Comparison of ENCODE assay signal across 8 cellular contexts in genomic region chr14:103260629-103261124, GRCh38.
DNase-seq lines count a peak whose midpoint lies in the region; ATAC-seq and TF ChIP-seq lines count a peak whose summit lies in the region.

No MANE protein-coding gene starts in this region.

- H2BK12ac ChIP-seq in trophoblast cell (ENCODE audit: low read length), result no peak overlapping the region

- H4K8ac ChIP-seq in trophoblast cell (ENCODE audit: low read depth, low read length), result no peak overlapping the region

- H2AFZ ChIP-seq in OCI-LY7 (ENCODE audit: low read length) (0 out of 2 replicates have a peak overlapping the region, but pooled peaks have one; percentile 37), fibroblast of lung (ENCODE audit: low read length) (peak overlapping the region; percentile 96), trophoblast cell (ENCODE audit: insufficient read depth, low read length, poor library complexity) (no peak overlapping the region)

- H3K9me3 ChIP-seq in OCI-LY7 (ENCODE audit: low read length) (no peaks in the 10 kb centered on the region), fibroblast of lung (ENCODE audit: control insufficient read depth, insufficient read depth, low read depth, low read length) (no peaks in the 10 kb centered on the region), trophoblast cell (ENCODE audit: insufficient read depth, low read depth, low read length) (no peaks in the 10 kb centered on the region)

- ATAC-seq in GM18498 (IDR thresholded peaks at IDR 0.05; ENCODE audit: unreplicated experiment), result no peak

- no peak overlapping the region for H2BK120ac ChIP-seq in trophoblast cell (ENCODE audit: insufficient read depth, low read length, poor library complexity)

- POLR2A ChIA-PET in OCI-LY7 (lab: Charles Lee), result interaction anchor here (0.6 kb wide), 1 partner anchor 164 kb away, joined by 3 read pairs; no protein-coding TSS in a partner anchor

- no peak overlapping the region for H3K18ac ChIP-seq in trophoblast cell (ENCODE audit: low read length)

- no peaks in the 10 kb centered on the region for H3K79me2 ChIP-seq in OCI-LY7 (ENCODE audit: insufficient read depth, low read depth, low read length)
- no peaks in the 10 kb centered on the region for H3K79me2 ChIP-seq in fibroblast of lung (ENCODE audit: control insufficient read depth, insufficient read depth, low read length)
- H3K79me2 ChIP-seq in trophoblast cell (ENCODE audit: control insufficient read depth, insufficient read depth, low read length, poor library complexity), result no peaks in the 10 kb centered on the region

- no peak overlapping the region for H4K12ac ChIP-seq in trophoblast cell (ENCODE audit: low read depth, low read length)

- no peaks in the 10 kb centered on the region for H4K20me1 ChIP-seq in OCI-LY7 (ENCODE audit: insufficient read depth, low read length)
- no peaks in the 10 kb centered on the region for H4K20me1 ChIP-seq in fibroblast of lung (ENCODE audit: control insufficient read depth, extremely low read depth, insufficient read depth, low read length)

- no peaks in the 10 kb centered on the region for H3K79me1 ChIP-seq in trophoblast cell (ENCODE audit: low read length)

- WGBS in trophoblast cell (ENCODE audit: extremely low coverage, insufficient coverage, insufficient read length), result no CpG with 5 or more reads among the region's 9 CpGs

- H3K4me3 ChIP-seq in OCI-LY7 (ENCODE audit: low read depth, low read length, poor library complexity, severe bottlenecking), result no peak overlapping the region
- peak overlapping the region; percentile 62 to 72 (median 70) for H3K4me3 ChIP-seq in fibroblast of lung (replicated peaks in 1 of 4; ENCODE audit: control extremely low read depth in 1 of 4, insufficient read depth in 1 of 4, low read depth in 3 of 4, low read length in 4 of 4)
- H3K4me3 ChIP-seq in trophoblast cell (ENCODE audit: low read depth, low read length), result no peak overlapping the region

- no TSS peak for BruUV-seq in OCI-LY7 (replicated peaks; lab: Mats Ljungman, UMichigan)

- CTCF ChIA-PET in OCI-LY7 (lab: Charles Lee; ENCODE audit: unreplicated experiment), result no interaction called here

- H3K14ac ChIP-seq in trophoblast cell (ENCODE audit: low read length), result no peak overlapping the region

- H3K27me3 ChIP-seq in fibroblast of lung (ENCODE audit: control insufficient read depth, insufficient read depth, low read length) (no peaks in the 10 kb centered on the region), trophoblast cell (ENCODE audit: insufficient read depth, low read length) (no peaks in the 10 kb centered on the region)

- no peak overlapping the region for H3K4ac ChIP-seq in trophoblast cell (ENCODE audit: low read depth, low read length)

- intact Hi-C loops in OCI-LY7 (cut with micrococcal nuclease; ENCODE audit: unreplicated experiment), result no loop called here

- H3K36me3 ChIP-seq in OCI-LY7 (ENCODE audit: insufficient read depth, low read length), result no peaks in the 10 kb centered on the region
- H3K36me3 ChIP-seq in fibroblast of lung (ENCODE audit: control insufficient read depth, insufficient read depth, low read length), result no peaks in the 10 kb centered on the region
- H3K36me3 ChIP-seq in trophoblast cell (ENCODE audit: control insufficient read depth in 1 of 2, insufficient read depth in 2 of 2, low read length in 2 of 2), result no peaks in the 10 kb centered on the region

- no peaks in the 10 kb centered on the region for H3K4me1 ChIP-seq in OCI-LY7 (ENCODE audit: insufficient read depth, low read length, poor library complexity, severe bottlenecking)
- H3K4me1 ChIP-seq in fibroblast of lung (ENCODE audit: control insufficient read depth, extremely low read depth, insufficient read depth, low read length), result no peaks in the 10 kb centered on the region
- no peaks in the 10 kb centered on the region for H3K4me1 ChIP-seq in trophoblast cell (ENCODE audit: control insufficient read depth in 1 of 2, insufficient read depth in 2 of 2, low read length in 2 of 2)

- no peak overlapping the region for H2BK5ac ChIP-seq in trophoblast cell (ENCODE audit: low read depth, low read length, poor library complexity)

- no peak overlapping the region for H3K27ac ChIP-seq in OCI-LY7 (ENCODE audit: low read depth, low read length, poor library complexity, severe bottlenecking)
- peak overlapping the region; percentile 48 for H3K27ac ChIP-seq in fibroblast of lung (ENCODE audit: insufficient read depth, low read length)
- H3K27ac ChIP-seq in trophoblast cell (ENCODE audit: low read depth, low read length), result no peak overlapping the region

- H3K23ac ChIP-seq in trophoblast cell (ENCODE audit: low read length), result no peak overlapping the region

- no peak overlapping the region for H4K91ac ChIP-seq in trophoblast cell (ENCODE audit: low read depth, low read length)

- TF ChIP-seq CTCF in OCI-LY7 (conservative IDR thresholded peaks at IDR 0.05; ENCODE audit: low read length) (no peak), fibroblast of lung (conservative IDR thresholded peaks at IDR 0.05 in 1 of 2, IDR thresholded peaks at IDR 0.05 in 1 of 2; ENCODE audit: low read depth in 1 of 2, low read length in 2 of 2) (no peak)

- H3K4me2 ChIP-seq in OCI-LY7 (ENCODE audit: low read length) (peak overlapping the region; percentile 34; the same call in 1 of the 2 replicates), fibroblast of lung (ENCODE audit: extremely low read depth, insufficient read depth, low read length) (peak overlapping the region; percentile 61), trophoblast cell (ENCODE audit: low read length) (no peak overlapping the region)

- no peaks in the 10 kb centered on the region for H3K9me2 ChIP-seq in OCI-LY7 (ENCODE audit: insufficient read depth, low read length)

- peak; percentile 50 for DNase-seq in NCI-H2107 (lab: John Stamatoyannopoulos, UW)
- no peak for DNase-seq in NCI-H2107 treated with DMSO at 0.1 percent for 48 hours (lab: John Stamatoyannopoulos, UW; ENCODE audit: unreplicated experiment)
- no peak for DNase-seq in OCI-LY7 (ENCODE audit: low spot score)
- peak; percentile 33 to 44 for DNase-seq in fibroblast of lung (ENCODE audit: low read depth in 2 of 2)
- DNase-seq in trophoblast cell, result peak; percentile 93 to 95
- no peak for DNase-seq in stimulated activated CD4-positive, alpha-beta T cell treated with anti-CD3 and anti-CD28 coated beads, Interleukin-12 subunit alpha, Interleukin-12 subunit beta, amount 100 ng/mL, for 4 hours
- DNase-seq in NCI-H2029 (lab: John Stamatoyannopoulos, UW), result no peak

- H3K9ac ChIP-seq in fibroblast of lung (ENCODE audit: insufficient read depth, low read length) (peak overlapping the region; percentile 11), trophoblast cell (ENCODE audit: low read length) (no peak overlapping the region)

- no peak overlapping the region for H2AK5ac ChIP-seq in trophoblast cell (ENCODE audit: low read length)

Comparison
In these comparisons a context has a peak if more than half of its experiments do, and no peak if none do; other contexts are left out.
1. DNase-seq: peak in NCI-H2107 (single experiment), fibroblast of lung (2 of 2) and trophoblast cell (2 of 2); none in NCI-H2107 treated with DMSO at 0.1 percent for 48 hours (single experiment), OCI-LY7 (single experiment), stimulated activated CD4-positive, alpha-beta T cell treated with anti-CD3 and anti-CD28 coated beads, Interleukin-12 subunit alpha, Interleukin-12 subunit beta, amount 100 ng/mL, for 4 hours (single experiment) and NCI-H2029 (single experiment).
2. H3K4me3 ChIP-seq: peak in fibroblast of lung (4 of 4); none in OCI-LY7 (single experiment) and trophoblast cell (single experiment).